35 cellular contexts compared by ENCODE assay signal in genomic region chr22:24763872-24764485, GRCh38. TPM values are rescaled to one million over a fixed set of nuclear protein-coding genes. Genes with fewer than 3 reads are reported as not detected.
"Had no signal": no experiment of that assay in that cellular context is flagged by ENCODE, and none has a peak within 500 bp of the region (broad histone marks: within the 10 kb centered on the region; RNA-seq: fewer than 3 reads in every experiment).

No MANE protein-coding gene starts in this region.

- H3K9ac ChIP-seq: neural progenitor cell had no signal

- H3K9me3 ChIP-seq: right lobe of liver, thyroid gland, upper lobe of right lung had no signal

- H3K36me3 Mint-ChIP-seq: activated CD4-positive, alpha-beta memory T cell treated with anti-CD3 and anti-CD28 coated beads for 36 hours; immature natural killer cell; mesothelial cell of epicardium; naive thymus-derived CD4-positive, alpha-beta T cell; neural progenitor cell had no signal

- H3K27ac ChIP-seq: neural progenitor cell, right lobe of liver, thyroid gland, upper lobe of right lung had no signal

- H3K4me3 Mint-ChIP-seq: activated CD4-positive, alpha-beta memory T cell treated with anti-CD3 and anti-CD28 coated beads for 36 hours; activated T-cell treated with anti-CD3 and anti-CD28 coated beads, Interleukin-2, amount 50 U/mL, for 4 hours; activated T-helper 17 cell treated with anti-CD3 and anti-CD28 coated beads, Interleukin-2, amount 50 U/mL, for 72 hours; effector memory CD8-positive, alpha-beta T cell; immature natural killer cell; mesothelial cell of epicardium; naive thymus-derived CD4-positive, alpha-beta T cell; neural progenitor cell; stimulated activated naive CD8-positive, alpha-beta T cell treated with anti-CD3 and anti-CD28 coated beads, Interleukin-15, Interleukin-2, amounts not matched to agents 100 ng/mL and 50 ng/mL, for 24 hours; T-helper 2 cell treated with Interferon-gamma antibody and Interleukin-4, amounts not matched to agents 5 μg/mL and 100 μg/mL, for 36 hours had no signal

- H3K4me3 ChIP-seq: neural progenitor cell, right lobe of liver, thyroid gland, upper lobe of right lung had no signal

- H3K27ac Mint-ChIP-seq: activated CD4-positive, alpha-beta memory T cell treated with anti-CD3 and anti-CD28 coated beads for 36 hours; activated T-helper 17 cell treated with anti-CD3 and anti-CD28 coated beads, Interleukin-2, amount 50 U/mL, for 72 hours; effector memory CD8-positive, alpha-beta T cell; immature natural killer cell; mesothelial cell of epicardium; naive thymus-derived CD4-positive, alpha-beta T cell; neural progenitor cell; stimulated activated naive CD8-positive, alpha-beta T cell treated with anti-CD3 and anti-CD28 coated beads, Interleukin-15, Interleukin-2, amounts not matched to agents 100 ng/mL and 50 ng/mL, for 24 hours; T-helper 2 cell treated with Interferon-gamma antibody and Interleukin-4, amounts not matched to agents 5 μg/mL and 100 μg/mL, for 36 hours had no signal

- H3K9me3 Mint-ChIP-seq: activated CD4-positive, alpha-beta memory T cell treated with anti-CD3 and anti-CD28 coated beads for 36 hours; activated T-cell treated with anti-CD3 and anti-CD28 coated beads, Interleukin-2, amount 50 U/mL, for 4 hours; activated T-helper 17 cell treated with anti-CD3 and anti-CD28 coated beads, Interleukin-2, amount 50 U/mL, for 72 hours; effector memory CD8-positive, alpha-beta T cell; immature natural killer cell; mesothelial cell of epicardium; neural progenitor cell; stimulated activated naive CD8-positive, alpha-beta T cell treated with anti-CD3 and anti-CD28 coated beads, Interleukin-15, Interleukin-2, amounts not matched to agents 100 ng/mL and 50 ng/mL, for 24 hours; T-helper 2 cell treated with Interferon-gamma antibody and Interleukin-4, amounts not matched to agents 5 μg/mL and 100 μg/mL, for 36 hours had no signal

- H3K4me1 ChIP-seq: neural progenitor cell, right lobe of liver, thyroid gland, upper lobe of right lung had no signal

- H3K36me3 ChIP-seq: neural progenitor cell, right lobe of liver, thyroid gland, upper lobe of right lung had no signal

- ATAC-seq: activated T-cell treated with anti-CD3 and anti-CD28 coated beads, Interleukin-2, amount 50 U/mL, for 4 hours; activated T-helper 17 cell treated with anti-CD3 and anti-CD28 coated beads, Interleukin-2, amount 50 U/mL, for 72 hours; effector memory CD8-positive, alpha-beta T cell; left colon; naive thymus-derived CD4-positive, alpha-beta T cell; right lobe of liver; upper lobe of right lung had no signal

- H3K27me3 ChIP-seq: neural progenitor cell, right lobe of liver, thyroid gland had no signal

- DNase-seq: activated CD4-positive, alpha-beta memory T cell treated with anti-CD3 and anti-CD28 coated beads for 36 hours; activated CD4-positive, alpha-beta T cell treated with anti-CD3 and anti-CD28 coated beads for 48 hours; activated gamma-delta T cell treated with Interleukin-2 at 50 U/mL for 16 hours; activated naive CD4-positive, alpha-beta T cell treated with anti-CD3 and anti-CD28 coated beads, Interleukin-2, amount 50 U/mL, for 16 hours; activated T-cell treated with anti-CD3 and anti-CD28 coated beads, Interleukin-2, amount 50 U/mL, for 4 hours; amniotic stem cell; caudate nucleus; cortex of kidney; effector memory CD8-positive, alpha-beta T cell; head of caudate nucleus; hippocampal formation; immature natural killer cell; kidney; left colon; naive thymus-derived CD4-positive, alpha-beta T cell; right lobe of liver; stimulated activated CD4-positive, alpha-beta T cell treated with anti-CD3 and anti-CD28 coated beads, Interleukin-4, amount 100 ng/mL, for 1 hour; substantia nigra; T-helper 1 cell; thyroid gland; upper lobe of right lung had no signal

- FAIRE-seq: astrocyte, endothelial cell of umbilical vein, kidney had no signal

- H3K4me2 ChIP-seq: neural progenitor cell had no signal

- H3K4me1 Mint-ChIP-seq: activated T-helper 17 cell treated with anti-CD3 and anti-CD28 coated beads, Interleukin-2, amount 50 U/mL, for 72 hours; immature natural killer cell; mesothelial cell of epicardium; naive thymus-derived CD4-positive, alpha-beta T cell had no signal

RNA-seq across cellular contexts. Expression of gene PIWIL3, which starts 10.5 kb away (rescaled TPM):
- total RNA-seq: activated CD4-positive, alpha-beta memory T cell treated with anti-CD3 and anti-CD28 coated beads for 36 hours; activated T-cell treated with anti-CD3 and anti-CD28 coated beads, Interleukin-2, amount 50 U/mL, for 4 hours; activated T-helper 17 cell treated with anti-CD3 and anti-CD28 coated beads, Interleukin-2, amount 50 U/mL, for 72 hours; astrocyte; chondrocyte; fibroblast of lung; fibroblast of villous mesenchyme; kidney; left colon; mesothelial cell of epicardium; naive thymus-derived CD4-positive, alpha-beta T cell; omental fat pad; posterior vena cava; right lobe of liver; skeletal muscle tissue; thyroid gland; upper lobe of right lung had no signal
- polyA plus RNA-seq: endothelial cell of umbilical vein; esophagus; fibroblast of lung; immature natural killer cell; naive thymus-derived CD4-positive, alpha-beta T cell had no signal

RNA-seq across cellular contexts. Expression of gene SGSM1, which starts 42.0 kb away (rescaled TPM):
- total RNA-seq: fibroblast of lung, fibroblast of villous mesenchyme had no signal
- polyA plus RNA-seq: fibroblast of lung had no signal
